In genomic region chr9:130051855-130052254, GRCh38 we compare ENCODE assay signal across 10 cellular contexts. TPM values are rescaled to one million over a fixed set of nuclear protein-coding genes. Genes with fewer than 3 reads are reported as not detected.
A peak's percentile ranks its signal among the peaks of the same experiment; 100 is the strongest.
DNase-seq lines count a peak whose midpoint lies in the region; ATAC-seq and TF ChIP-seq lines count a peak whose summit lies in the region.
"Had no signal": no experiment of that assay in that cellular context is flagged by ENCODE, and none has a peak within 500 bp of the region (broad histone marks: within the 10 kb centered on the region; RNA-seq: fewer than 3 reads in every experiment).

No MANE protein-coding gene starts in this region.

- no peak for ATAC-seq in psoas muscle

- TF ChIP-seq CTCF in GM13976 (IDR thresholded peaks at IDR 0.05; ENCODE audit: borderline replicate concordance, control extremely low read depth, extremely low read depth, insufficient read depth, missing control alignments) (no peak), psoas muscle (IDR thresholded peaks at IDR 0.05) (no peak)

- no peak overlapping the region for H3K27ac ChIP-seq in psoas muscle
- H3K27ac ChIP-seq: ovary had no signal

- H3K27me3 ChIP-seq in psoas muscle (ENCODE audit: insufficient read depth in 3 of 3, low read length in 2 of 3): no peaks in the 10 kb centered on the region
- H3K27me3 ChIP-seq: ovary had no signal

- H3K36me3 ChIP-seq in psoas muscle (ENCODE audit: insufficient read depth in 1 of 2, low read depth in 1 of 2): peaks cover 0 to 5% of the 10 kb centered on the region in 2 donors
- H3K36me3 ChIP-seq: ovary had no signal

- H3K9me3 ChIP-seq in psoas muscle: no peaks in the 10 kb centered on the region
- H3K9me3 ChIP-seq: ovary had no signal

- DNase-seq in GM13976 (ENCODE audit: low spot score) (peak; percentile 18), NCI-H526 treated with DMSO at 0.1 percent for 48 hours (lab: John Stamatoyannopoulos, UW) (peak; percentile 18), psoas muscle (no peak), GM03348 (ENCODE audit: low spot score) (no peak), KBM-7 (no peak), NCI-H524 treated with DMSO at 0.1 percent for 48 hours (lab: John Stamatoyannopoulos, UW) (no peak)
- DNase-seq: dermis blood vessel endothelial cell, NCI-H1436 treated with DMSO at 0.1 percent for 48 hours, ovary had no signal

- H3K36me3 Mint-ChIP-seq in dendritic cell treated with granulocyte-macrophage colony-stimulating factor and Interleukin-4, amounts not matched to agents 40 ng/mL and 50 ng/mL, for 4 days (ENCODE audit: low read depth): peaks cover 7% of the 10 kb centered on the region

- H3K4me3 ChIP-seq in psoas muscle: peak overlapping the region; percentile 97
- H3K4me3 ChIP-seq: ovary had no signal

- H3K4me3 Mint-ChIP-seq in dendritic cell treated with granulocyte-macrophage colony-stimulating factor and Interleukin-4, amounts not matched to agents 40 ng/mL and 50 ng/mL, for 4 days: peak overlapping the region; percentile 46

- in situ Hi-C loops in GM13976 (cut with MboI; ENCODE audit: low sequenced_read_pairs, unreplicated experiment): no loop called here
- in situ Hi-C loops in KBM-7 (cut with MboI; ENCODE audit: low pct_unique_long_range_greater_than_20kb, low sequenced_read_pairs): no loop called here

- peak overlapping the region; percentile 91 for H3K27ac Mint-ChIP-seq in dendritic cell treated with granulocyte-macrophage colony-stimulating factor and Interleukin-4, amounts not matched to agents 40 ng/mL and 50 ng/mL, for 4 days

- intact Hi-C loops in dendritic cell treated with granulocyte-macrophage colony-stimulating factor and Interleukin-4, amounts not matched to agents 40 ng/mL and 50 ng/mL, for 4 days (cut with micrococcal nuclease): loop anchor here (5.0 to 10.0 kb wide), 2 partner anchors 107 to 165 kb away; no protein-coding TSS in a partner anchor
- intact Hi-C loops in psoas muscle (cut with DNase I): loop anchor here in 1 of 2 donors (5.0 kb wide), 1 partner anchor 165 kb away; no protein-coding TSS in a partner anchor

- peaks cover 27% of the 10 kb centered on the region for H3K4me1 ChIP-seq in psoas muscle

- H3K27me3 Mint-ChIP-seq in dendritic cell treated with granulocyte-macrophage colony-stimulating factor and Interleukin-4, amounts not matched to agents 40 ng/mL and 50 ng/mL, for 4 days: no peaks in the 10 kb centered on the region

- peaks cover 28% of the 10 kb centered on the region for H3K4me1 Mint-ChIP-seq in dendritic cell treated with granulocyte-macrophage colony-stimulating factor and Interleukin-4, amounts not matched to agents 40 ng/mL and 50 ng/mL, for 4 days (ENCODE audit: low read depth)

- H3K9me3 Mint-ChIP-seq in dendritic cell treated with granulocyte-macrophage colony-stimulating factor and Interleukin-4, amounts not matched to agents 40 ng/mL and 50 ng/mL, for 4 days: no peaks in the 10 kb centered on the region

RNA-seq across cellular contexts. Expression of gene GPR107, which starts 1.9 kb away (rescaled TPM):
- total RNA-seq in psoas muscle: 10 to 100 TPM; 18.2 to 25.9 (median 22.8) TPM
- 10 to 100 TPM in 2 of 3 donors, 1 to 10 TPM in 1; 8.9 to 28.1 (median 14.9) TPM for polyA plus RNA-seq in psoas muscle

RNA-seq across cellular contexts. Expression of gene FNBP1, which starts 8.9 kb away (rescaled TPM):
- total RNA-seq in psoas muscle: 10 to 100 TPM; 23.7 to 30.1 (median 27.5) TPM
- 10 to 100 TPM in 2 of 3 donors, 1 to 10 TPM in 1; 4.6 to 30.5 (median 10.1) TPM for polyA plus RNA-seq in psoas muscle

Comparison
In these comparisons a context has a peak if more than half of its experiments do, and no peak if none do; other contexts are left out.
1. DNase-seq: peak in GM13976 (single experiment) and NCI-H526 treated with DMSO at 0.1 percent for 48 hours (single experiment); none in psoas muscle (0 of 2), GM03348 (single experiment), KBM-7 (single experiment) and NCI-H524 treated with DMSO at 0.1 percent for 48 hours (single experiment).